Comparison of ENCODE assay signal across 13 cellular contexts in genomic region chr10:48678041-48678440, GRCh38. TPM values are rescaled to one million over a fixed set of nuclear protein-coding genes. Genes with fewer than 3 reads are reported as not detected.
DNase-seq lines count a peak whose midpoint lies in the region; ATAC-seq lines count a peak whose summit lies in the region.
"Had no signal": no experiment of that assay in that cellular context is flagged by ENCODE, and none has a peak within 500 bp of the region (broad histone marks: within the 10 kb centered on the region; RNA-seq: fewer than 3 reads in every experiment).

No MANE protein-coding gene starts in this region.

- no peak overlapping the region for H3K27ac Mint-ChIP-seq in naive thymus-derived CD4-positive, alpha-beta T cell
- H3K27ac Mint-ChIP-seq: CD14-positive monocyte, WTC11 had no signal

- no peaks in the 10 kb centered on the region for H3K27me3 ChIP-seq in naive thymus-derived CD4-positive, alpha-beta T cell (ENCODE audit: control insufficient read depth in 2 of 2, insufficient read depth in 2 of 2, low read length in 2 of 2)
- H3K27me3 ChIP-seq: MG63, suprapubic skin had no signal

- H3K9me3 Mint-ChIP-seq in naive thymus-derived CD4-positive, alpha-beta T cell, result peaks cover 0 to 9% (median 4%) of the 10 kb centered on the region in 11 donors

- intact Hi-C loops in naive thymus-derived CD4-positive, alpha-beta T cell (cut with micrococcal nuclease), result no loop called here

- H3K27ac ChIP-seq in naive thymus-derived CD4-positive, alpha-beta T cell (ENCODE audit: low read depth, low read length), result no peak overlapping the region
- H3K27ac ChIP-seq: suprapubic skin had no signal

- H3K4me1 Mint-ChIP-seq in naive thymus-derived CD4-positive, alpha-beta T cell, result no peaks in the 10 kb centered on the region
- H3K4me1 Mint-ChIP-seq: CD14-positive monocyte, neural crest cell, WTC11 had no signal

- POLR2A ChIA-PET in naive thymus-derived CD4-positive, alpha-beta T cell (lab: Charles Lee), result no interaction called here

- CTCF ChIA-PET in naive thymus-derived CD4-positive, alpha-beta T cell (lab: Charles Lee), result no interaction called here

- H3K27me3 Mint-ChIP-seq in naive thymus-derived CD4-positive, alpha-beta T cell, result peaks cover 0 to 6% (median 4%) of the 10 kb centered on the region in 5 donors

- no peaks in the 10 kb centered on the region for H3K4me1 ChIP-seq in naive thymus-derived CD4-positive, alpha-beta T cell (ENCODE audit: control insufficient read depth in 2 of 2, insufficient read depth in 2 of 2, low read length in 2 of 2)
- H3K4me1 ChIP-seq: suprapubic skin had no signal

- H3K4me3 ChIP-seq in naive thymus-derived CD4-positive, alpha-beta T cell (ENCODE audit: low read length), result no peak overlapping the region
- H3K4me3 ChIP-seq: MG63, suprapubic skin had no signal

- ATAC-seq in GM18873 (IDR thresholded peaks at IDR 0.05; ENCODE audit: low FRiP score, unreplicated experiment), result peak; percentile 49
- peak; percentile 65 for ATAC-seq in GM21529 (IDR thresholded peaks at IDR 0.05; ENCODE audit: unreplicated experiment)
- ATAC-seq in HG03175 (IDR thresholded peaks at IDR 0.05; ENCODE audit: unreplicated experiment), result peak; percentile 69
- peak; percentile 50 for ATAC-seq in naive thymus-derived CD4-positive, alpha-beta T cell
- no peak for ATAC-seq in activated CD4-positive, CD25-positive, alpha-beta regulatory T cell treated with anti-CD3 and anti-CD28 coated beads, Interleukin-2, amount 50 U/mL, for 24 hours
- ATAC-seq: WTC11 had no signal

- no peak overlapping the region for H3K4me3 Mint-ChIP-seq in naive thymus-derived CD4-positive, alpha-beta T cell
- H3K4me3 Mint-ChIP-seq: CD14-positive monocyte, neural crest cell, WTC11 had no signal

- H3K9me3 ChIP-seq in naive thymus-derived CD4-positive, alpha-beta T cell (ENCODE audit: control insufficient read depth in 2 of 3, low read length in 3 of 3), result no peaks in the 10 kb centered on the region
- H3K9me3 ChIP-seq: MG63 had no signal

- DNase-seq in naive thymus-derived CD4-positive, alpha-beta T cell, result no peak
- DNase-seq in CD1c-positive myeloid dendritic cell (ENCODE audit: extremely low spot score), result no peak
- DNase-seq in hippocampal formation (lab: John Stamatoyannopoulos, UW), result no peak
- DNase-seq: amygdala, MG63 had no signal

- no peaks in the 10 kb centered on the region for H3K36me3 ChIP-seq in naive thymus-derived CD4-positive, alpha-beta T cell (ENCODE audit: control insufficient read depth in 2 of 3, insufficient read depth in 3 of 3, low read length in 3 of 3)
- H3K36me3 ChIP-seq: MG63, suprapubic skin had no signal

- H3K36me3 Mint-ChIP-seq in naive thymus-derived CD4-positive, alpha-beta T cell, result no peaks in the 10 kb centered on the region
- H3K36me3 Mint-ChIP-seq: CD14-positive monocyte had no signal

RNA-seq across cellular contexts. Expression of gene WDFY4, which starts 6.6 kb away (rescaled TPM):
- total RNA-seq in naive thymus-derived CD4-positive, alpha-beta T cell, result 10 to 100 TPM in 1 of 5 experiments, 1 to 10 TPM in 3, under 1 TPM in 1; 0.56 to 39.3 (median 1.8) TPM
- under 1 TPM; 0.12 to 0.63 TPM for polyA plus RNA-seq in naive thymus-derived CD4-positive, alpha-beta T cell
- total RNA-seq: neural crest cell had no signal

Comparison
In these comparisons a context has a peak if more than half of its experiments do, and no peak if none do; other contexts are left out.
1. ATAC-seq: peak in GM18873 (single experiment), GM21529 (single experiment), HG03175 (single experiment) and naive thymus-derived CD4-positive, alpha-beta T cell (single experiment); none in activated CD4-positive, CD25-positive, alpha-beta regulatory T cell treated with anti-CD3 and anti-CD28 coated beads, Interleukin-2, amount 50 U/mL, for 24 hours (0 of 2).